17 cellular contexts compared by ENCODE assay signal in the genomic region with DNA sequence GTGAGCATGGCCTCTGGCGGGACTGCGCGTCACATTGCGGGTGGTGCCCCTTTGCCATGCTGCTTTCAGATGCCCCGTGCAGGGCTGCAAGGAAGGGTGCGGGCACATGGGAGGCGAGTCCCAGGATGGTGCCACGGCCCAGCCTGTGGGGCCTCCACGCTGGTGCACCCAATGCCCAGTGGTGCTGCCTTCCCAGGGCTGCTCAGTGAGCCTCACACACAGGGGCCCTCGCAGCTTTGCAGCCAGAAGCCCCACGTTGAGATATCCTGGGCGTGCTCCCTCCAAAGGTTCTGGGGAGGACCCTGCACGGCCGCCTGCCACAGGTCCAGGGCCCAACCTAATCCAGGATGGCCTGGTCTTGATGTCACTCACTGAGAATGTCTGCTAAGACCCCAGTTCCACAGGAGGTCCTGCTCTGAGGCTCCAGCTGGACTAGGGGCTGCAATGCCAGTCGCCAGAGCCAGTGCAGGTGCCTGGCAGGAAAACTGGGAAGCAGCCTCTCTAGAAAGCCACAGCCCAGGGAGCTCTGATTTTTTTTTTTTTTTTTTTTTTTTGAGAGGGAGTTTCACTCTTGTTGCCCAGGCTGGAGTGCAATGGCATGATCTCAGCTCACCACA. TPM values are rescaled to one million over a fixed set of nuclear protein-coding genes. Genes with fewer than 3 reads are reported as not detected.
"Had no signal": no experiment of that assay in that cellular context is flagged by ENCODE, and none has a peak within 500 bp of the region (broad histone marks: within the 10 kb centered on the region; RNA-seq: fewer than 3 reads in every experiment).

No MANE protein-coding gene starts in this region.

- H3K27ac ChIP-seq: esophagus squamous epithelium, SJSA1, upper lobe of left lung had no signal

- H3K9me3 ChIP-seq: esophagus squamous epithelium, SJSA1, upper lobe of left lung had no signal

- H3K4me3 ChIP-seq: esophagus squamous epithelium, SJSA1, upper lobe of left lung had no signal

- H3K27me3 ChIP-seq: SJSA1, upper lobe of left lung had no signal

- ATAC-seq: activated CD4-positive, CD25-positive, alpha-beta regulatory T cell treated with anti-CD3 and anti-CD28 coated beads, Interleukin-2, amount 50 U/mL, for 24 hours; activated T-helper 17 cell treated with anti-CD3 and anti-CD28 coated beads, Interleukin-2, amount 50 U/mL, for 72 hours; left colon had no signal

- DNase-seq: activated CD4-positive, alpha-beta T cell treated with anti-CD3 and anti-CD28 coated beads, Interleukin-2, amount 50 U/mL, for 4 hours; activated T-cell treated with anti-CD3 and anti-CD28 coated beads for 4 hours; amniotic stem cell; esophagus squamous epithelium; foreskin fibroblast; immature natural killer cell; occipital lobe; stimulated activated CD4-positive, alpha-beta T cell treated with anti-CD3 and anti-CD28 coated beads, Interleukin-4, amount 100 ng/mL, for 1 hour; SW 1271 had no signal

RNA-seq across cellular contexts. Expression of gene PRSS38, which starts 34.1 kb away (rescaled TPM):
- total RNA-seq: activated T-helper 17 cell treated with anti-CD3 and anti-CD28 coated beads, Interleukin-2, amount 50 U/mL, for 72 hours; dermis microvascular lymphatic vessel endothelial cell; esophagus squamous epithelium; left colon; mucosa of gallbladder; occipital lobe; pulmonary artery endothelial cell; SJSA1; upper lobe of left lung had no signal
- polyA plus RNA-seq: immature natural killer cell had no signal
